ENCODE assay signal across 1 cellular context in the genomic region with DNA sequence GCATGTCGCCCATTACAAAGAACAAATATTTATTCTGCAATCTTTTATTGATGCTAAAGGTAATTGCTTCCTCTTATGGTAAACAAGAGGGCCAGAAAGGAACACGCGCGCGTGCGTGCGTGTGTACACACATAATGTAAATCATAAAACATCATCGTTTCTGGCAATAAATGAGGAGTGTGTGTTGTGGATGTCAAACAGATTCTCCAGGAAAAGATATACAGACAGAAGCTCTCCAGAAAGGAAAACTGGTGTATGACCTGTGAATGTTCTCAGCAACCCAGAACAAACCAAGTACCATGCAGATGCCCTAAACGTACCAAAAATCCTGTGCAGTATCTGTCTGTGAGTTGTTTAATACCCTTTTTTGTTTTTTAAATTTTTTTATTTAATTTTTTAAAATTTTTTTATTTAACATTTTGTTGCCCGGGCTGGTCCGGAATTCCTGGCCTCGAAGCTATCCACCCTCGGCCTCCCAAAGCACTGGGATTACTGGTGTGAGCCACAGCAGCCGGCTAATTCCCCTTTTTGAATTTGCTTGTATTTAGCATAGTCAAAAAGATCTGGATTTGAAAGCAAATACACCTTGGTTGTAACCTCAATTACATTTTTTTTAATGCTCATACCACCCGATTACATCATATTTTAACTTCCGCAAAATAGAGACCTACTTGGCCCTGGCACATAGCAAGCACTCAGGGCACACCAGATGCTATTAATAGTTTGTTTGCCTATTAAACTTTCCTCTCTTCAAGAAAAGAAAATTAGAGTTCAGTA.
TF ChIP-seq lines count a peak whose summit lies in the region.

No MANE protein-coding gene starts in this region.

TF ChIP-seq in GM12878, 131 proteins besides CTCF, POLR2A, EP300 and RAD21:
- TF ChIP-seq KAT2A (conservative IDR thresholded peaks at IDR 0.05; ENCODE audit: control insufficient read depth, low read depth, low read length) (no peak), ATF7 (IDR thresholded peaks at IDR 0.05; ENCODE audit: low read depth) (peak; percentile 84), SRF (IDR thresholded peaks at IDR 0.05; ENCODE audit: low read depth in 2 of 2, low read length in 2 of 2) (no peak)
